Comparison of ENCODE assay signal across 8 cellular contexts in genomic region chr12:116533343-116534248, GRCh38. TPM values are rescaled to one million over a fixed set of nuclear protein-coding genes. Genes with fewer than 3 reads are reported as not detected.
DNase-seq lines count a peak whose midpoint lies in the region; ATAC-seq and TF ChIP-seq lines count a peak whose summit lies in the region.

No MANE protein-coding gene starts in this region.

- peak overlapping the region; percentile 54 to 79 (median 69) for H3K27ac ChIP-seq in Peyer's patch
- peak overlapping the region; percentile 47 for H3K27ac ChIP-seq in naive thymus-derived CD4-positive, alpha-beta T cell (ENCODE audit: low read depth, low read length)

- H3K4me3 ChIP-seq in Peyer's patch = peak overlapping the region; percentile 42 to 68 (median 56)
- peak overlapping the region; percentile 49 for H3K4me3 ChIP-seq in fibroblast of mammary gland (ENCODE audit: control insufficient read depth, low read depth, low read length)
- peak overlapping the region; percentile 84 for H3K4me3 ChIP-seq in naive thymus-derived CD4-positive, alpha-beta T cell (ENCODE audit: low read length)

- H3K36me3 Mint-ChIP-seq in activated T-helper 1 cell treated with anti-CD3 and anti-CD28 coated beads, Interleukin-12 subunit alpha, Interleukin-12 subunit beta, Interleukin-2, Interleukin-4 antibody, amounts not matched to agents 30 ng/mL and 10 ng/mL and 1 ng/mL, durations not matched to agents 14 hours and 24 hours and 36 hours (ENCODE audit: low read depth) = no peaks in the 10 kb centered on the region
- peaks cover 0 to 4% (median 0%) of the 10 kb centered on the region in 5 donors for H3K36me3 Mint-ChIP-seq in naive thymus-derived CD4-positive, alpha-beta T cell
- no peaks in the 10 kb centered on the region for H3K36me3 Mint-ChIP-seq in stimulated activated memory B cell treated with anti-CD40 and anti-IgM and Interleukin-4, amounts not matched to agents 10 μg/mL and 1 μg/mL and 100 μg/mL, for 72 hours

- no peak for TF ChIP-seq CTCF in Peyer's patch (IDR thresholded peaks at IDR 0.05)
- no peak for TF ChIP-seq CTCF in fibroblast of mammary gland (conservative IDR thresholded peaks at IDR 0.05; ENCODE audit: control insufficient read depth, insufficient read depth, low read depth, low read length)

- no peak for TF ChIP-seq POLR2A in Peyer's patch (IDR thresholded peaks at IDR 0.05)

- no peaks in the 10 kb centered on the region for H3K36me3 ChIP-seq in Peyer's patch
- no peaks in the 10 kb centered on the region for H3K36me3 ChIP-seq in naive thymus-derived CD4-positive, alpha-beta T cell (ENCODE audit: control insufficient read depth in 2 of 3, insufficient read depth in 3 of 3, low read length in 3 of 3)

- peak; percentile 62 for ATAC-seq in GM19372 (IDR thresholded peaks at IDR 0.05; ENCODE audit: low read depth, unreplicated experiment)
- peak; percentile 95 for ATAC-seq in naive thymus-derived CD4-positive, alpha-beta T cell
- peak; percentile 90 for ATAC-seq in stimulated activated memory B cell treated with anti-CD40 and anti-IgM and Interleukin-4, amounts not matched to agents 10 μg/mL and 1 μg/mL and 100 μg/mL, for 72 hours

- DNase-seq in AML-193 (lab: John Stamatoyannopoulos, UW) = peak; percentile 56 to 65
- DNase-seq in HuH-7.5 (ENCODE audit: low spot score) = peak; percentile 61
- DNase-seq in Peyer's patch = peak; percentile 85 to 92 (median 90)
- DNase-seq in activated T-helper 1 cell treated with anti-CD3 and anti-CD28 coated beads, Interleukin-12 subunit alpha, Interleukin-12 subunit beta, Interleukin-2, Interleukin-4 antibody, amounts not matched to agents 30 ng/mL and 10 ng/mL and 1 ng/mL, durations not matched to agents 14 hours and 24 hours and 36 hours (ENCODE audit: low spot score) = peak; percentile 60
- peak; percentile 80 for DNase-seq in fibroblast of mammary gland (ENCODE audit: low read depth)
- DNase-seq in naive thymus-derived CD4-positive, alpha-beta T cell = peak; percentile 47 to 79 (median 69)

- CTCF ChIA-PET in naive thymus-derived CD4-positive, alpha-beta T cell (lab: Charles Lee) = interaction anchor here (0.5 to 0.6 kb wide), 2 partner anchors 38 to 58 kb away, joined by 3 read pairs; no protein-coding TSS in a partner anchor

- H3K9me3 Mint-ChIP-seq in activated T-helper 1 cell treated with anti-CD3 and anti-CD28 coated beads, Interleukin-12 subunit alpha, Interleukin-12 subunit beta, Interleukin-2, Interleukin-4 antibody, amounts not matched to agents 30 ng/mL and 10 ng/mL and 1 ng/mL, durations not matched to agents 14 hours and 24 hours and 36 hours = no peaks in the 10 kb centered on the region
- H3K9me3 Mint-ChIP-seq in naive thymus-derived CD4-positive, alpha-beta T cell = peaks cover 0 to 1% (median 0%) of the 10 kb centered on the region in 11 donors
- no peaks in the 10 kb centered on the region for H3K9me3 Mint-ChIP-seq in stimulated activated memory B cell treated with anti-CD40 and anti-IgM and Interleukin-4, amounts not matched to agents 10 μg/mL and 1 μg/mL and 100 μg/mL, for 72 hours

- H3K27me3 Mint-ChIP-seq in activated T-helper 1 cell treated with anti-CD3 and anti-CD28 coated beads, Interleukin-12 subunit alpha, Interleukin-12 subunit beta, Interleukin-2, Interleukin-4 antibody, amounts not matched to agents 30 ng/mL and 10 ng/mL and 1 ng/mL, durations not matched to agents 14 hours and 24 hours and 36 hours (ENCODE audit: insufficient read depth) = peaks cover 10% of the 10 kb centered on the region
- H3K27me3 Mint-ChIP-seq in naive thymus-derived CD4-positive, alpha-beta T cell = peaks cover 0 to 14% (median 0%) of the 10 kb centered on the region in 5 donors
- H3K27me3 Mint-ChIP-seq in stimulated activated memory B cell treated with anti-CD40 and anti-IgM and Interleukin-4, amounts not matched to agents 10 μg/mL and 1 μg/mL and 100 μg/mL, for 72 hours = no peaks in the 10 kb centered on the region

- H3K9me3 ChIP-seq in Peyer's patch = no peaks in the 10 kb centered on the region
- no peaks in the 10 kb centered on the region for H3K9me3 ChIP-seq in naive thymus-derived CD4-positive, alpha-beta T cell (ENCODE audit: control insufficient read depth in 2 of 3, low read length in 3 of 3)

- POLR2A ChIA-PET in naive thymus-derived CD4-positive, alpha-beta T cell (lab: Charles Lee) = interaction anchor here (1.0 to 1.7 kb wide), 2 partner anchors 26 to 182 kb away, joined by 3 to 8 read pairs; partner anchors contain the start of gene MAP1LC3B2

- intact Hi-C loops in activated T-helper 1 cell treated with anti-CD3 and anti-CD28 coated beads, Interleukin-12 subunit alpha, Interleukin-12 subunit beta, Interleukin-2, Interleukin-4 antibody, amounts not matched to agents 30 ng/mL and 10 ng/mL and 1 ng/mL, durations not matched to agents 14 hours and 24 hours and 36 hours (cut with micrococcal nuclease) = loop anchor here (1.0 to 10.0 kb wide), 4 partner anchors 26 to 561 kb away; partner anchors contain the start of genes MAP1LC3B2, RNFT2, SPRING1 and TESC
- intact Hi-C loops in naive thymus-derived CD4-positive, alpha-beta T cell (cut with micrococcal nuclease) = loop anchor here (1.0 to 10.0 kb wide), 6 partner anchors 26 to 256 kb away; partner anchors contain the start of genes MAP1LC3B2 (in 2 of the 2), MED13L (in 2 of the 2), RNFT2 (in 1 of the 2) and SPRING1 (in 1 of the 2)

- no peaks in the 10 kb centered on the region for H3K27me3 ChIP-seq in Peyer's patch
- no peaks in the 10 kb centered on the region for H3K27me3 ChIP-seq in naive thymus-derived CD4-positive, alpha-beta T cell (ENCODE audit: control insufficient read depth in 2 of 2, insufficient read depth in 2 of 2, low read length in 2 of 2)

- peak overlapping the region; percentile 75 for H3K27ac Mint-ChIP-seq in activated T-helper 1 cell treated with anti-CD3 and anti-CD28 coated beads, Interleukin-12 subunit alpha, Interleukin-12 subunit beta, Interleukin-2, Interleukin-4 antibody, amounts not matched to agents 30 ng/mL and 10 ng/mL and 1 ng/mL, durations not matched to agents 14 hours and 24 hours and 36 hours
- peak overlapping the region in 8 of 9 donors; percentile 22 to 82 (median 70) for H3K27ac Mint-ChIP-seq in naive thymus-derived CD4-positive, alpha-beta T cell
- peak overlapping the region; percentile 81 for H3K27ac Mint-ChIP-seq in stimulated activated memory B cell treated with anti-CD40 and anti-IgM and Interleukin-4, amounts not matched to agents 10 μg/mL and 1 μg/mL and 100 μg/mL, for 72 hours

- peak overlapping the region; percentile 89 for H3K4me3 Mint-ChIP-seq in activated T-helper 1 cell treated with anti-CD3 and anti-CD28 coated beads, Interleukin-12 subunit alpha, Interleukin-12 subunit beta, Interleukin-2, Interleukin-4 antibody, amounts not matched to agents 30 ng/mL and 10 ng/mL and 1 ng/mL, durations not matched to agents 14 hours and 24 hours and 36 hours
- peak overlapping the region; percentile 82 to 97 (median 88) for H3K4me3 Mint-ChIP-seq in naive thymus-derived CD4-positive, alpha-beta T cell
- peak overlapping the region; percentile 99 for H3K4me3 Mint-ChIP-seq in stimulated activated memory B cell treated with anti-CD40 and anti-IgM and Interleukin-4, amounts not matched to agents 10 μg/mL and 1 μg/mL and 100 μg/mL, for 72 hours

- H3K4me1 Mint-ChIP-seq in activated T-helper 1 cell treated with anti-CD3 and anti-CD28 coated beads, Interleukin-12 subunit alpha, Interleukin-12 subunit beta, Interleukin-2, Interleukin-4 antibody, amounts not matched to agents 30 ng/mL and 10 ng/mL and 1 ng/mL, durations not matched to agents 14 hours and 24 hours and 36 hours (ENCODE audit: low read depth) = peaks cover 41% of the 10 kb centered on the region
- peaks cover 20 to 40% (median 28%) of the 10 kb centered on the region in 7 donors for H3K4me1 Mint-ChIP-seq in naive thymus-derived CD4-positive, alpha-beta T cell
- peaks cover 53% of the 10 kb centered on the region for H3K4me1 Mint-ChIP-seq in stimulated activated memory B cell treated with anti-CD40 and anti-IgM and Interleukin-4, amounts not matched to agents 10 μg/mL and 1 μg/mL and 100 μg/mL, for 72 hours

- H3K4me1 ChIP-seq in Peyer's patch = peaks cover 0 to 15% (median 8%) of the 10 kb centered on the region in 4 donors
- peaks cover 6 to 9% of the 10 kb centered on the region in 2 donors for H3K4me1 ChIP-seq in naive thymus-derived CD4-positive, alpha-beta T cell (ENCODE audit: control insufficient read depth in 2 of 2, insufficient read depth in 2 of 2, low read length in 2 of 2)

RNA-seq across cellular contexts. Expression of gene MAP1LC3B2, which starts 25.6 kb away (rescaled TPM):
- total RNA-seq in Peyer's patch = 1 to 10 TPM in 1 of 4 donors, not detected in 3; 1.9 TPM
- 0.49 and 0.57 TPM in 2 replicates for total RNA-seq in activated T-helper 1 cell treated with anti-CD3 and anti-CD28 coated beads, Interleukin-12 subunit alpha, Interleukin-12 subunit beta, Interleukin-2, Interleukin-4 antibody, amounts not matched to agents 30 ng/mL and 10 ng/mL and 1 ng/mL, durations not matched to agents 14 hours and 24 hours and 36 hours
- 1 to 10 TPM in 3 of 5 experiments, under 1 TPM in 2; 0.48 to 6.6 (median 1.5) TPM for total RNA-seq in naive thymus-derived CD4-positive, alpha-beta T cell
- polyA plus RNA-seq in naive thymus-derived CD4-positive, alpha-beta T cell = 1 to 10 TPM; 4.4 to 5.9 TPM

Comparison
In these comparisons a context has a peak if more than half of its experiments do, and no peak if none do; other contexts are left out.
1. Peak in every context shown above with its lines: DNase-seq, ATAC-seq, H3K4me3 ChIP-seq and H3K27ac ChIP-seq.